26 cellular contexts compared by ENCODE assay signal in genomic region chr4:99202094-99202493, GRCh38. TPM values are rescaled to one million over a fixed set of nuclear protein-coding genes. Genes with fewer than 3 reads are reported as not detected.
DNase-seq lines count a peak whose midpoint lies in the region; ATAC-seq and TF ChIP-seq lines count a peak whose summit lies in the region.
"Had no signal": no experiment of that assay in that cellular context is flagged by ENCODE, and none has a peak within 500 bp of the region (broad histone marks: within the 10 kb centered on the region; RNA-seq: fewer than 3 reads in every experiment).

No MANE protein-coding gene starts in this region.

- intact Hi-C loops in right cardiac atrium (cut with DNase I), result loop anchor here in 3 of 4 donors (10.0 kb wide), 1 partner anchor 203 kb away; no protein-coding TSS in a partner anchor
- intact Hi-C loops in transverse colon (cut with DNase I; ENCODE audit: low total_unique reads), result loop anchor here (10.0 kb wide), 1 partner anchor 203 kb away; no protein-coding TSS in a partner anchor
- intact Hi-C loops in naive thymus-derived CD4-positive, alpha-beta T cell (cut with micrococcal nuclease), result no loop called here

- ATAC-seq in right cardiac atrium (peak; percentile 4 to 15), omental fat pad (ENCODE audit: low FRiP score) (peak; percentile 2), HG02938 (IDR thresholded peaks at IDR 0.05; ENCODE audit: unreplicated experiment) (no peak), HG03135 (IDR thresholded peaks at IDR 0.05; ENCODE audit: unreplicated experiment) (no peak)
- no peak for ATAC-seq in naive thymus-derived CD4-positive, alpha-beta T cell

- H3K4me1 Mint-ChIP-seq in naive thymus-derived CD4-positive, alpha-beta T cell, result no peaks in the 10 kb centered on the region
- H3K4me1 Mint-ChIP-seq: activated naive CD4-positive, alpha-beta T cell treated with anti-CD3 and anti-CD28 coated beads, Interleukin-2, amount 50 U/mL, for 24 hours; CD14-positive monocyte had no signal

- POLR2A ChIA-PET in naive thymus-derived CD4-positive, alpha-beta T cell (lab: Charles Lee), result no interaction called here

- in situ Hi-C loops in transverse colon (cut with MboI; ENCODE audit: low pct_ligation_motif_present in 1 of 4, low pct_unique_long_range_greater_than_20kb in 1 of 4, low sequenced_read_pairs in 3 of 4), result loop anchor here in 2 of 4 donors (10.0 kb wide), 1 partner anchor 203 kb away; no protein-coding TSS in a partner anchor

- DNase-seq in coronary artery (ENCODE audit: low spot score) (no peak), right cardiac atrium (no peak), omental fat pad (ENCODE audit: low spot score) (no peak), transverse colon (no peak)
- no peak for DNase-seq in stimulated activated naive CD4-positive, alpha-beta T cell (lab: John Stamatoyannopoulos, UW)
- no peak for DNase-seq in naive thymus-derived CD4-positive, alpha-beta T cell
- DNase-seq: activated CD4-positive, alpha-beta T cell treated with anti-CD3 and anti-CD28 coated beads for 48 hours; activated T-cell treated with anti-CD3 and anti-CD28 coated beads, Interleukin-2, amount 50 U/mL, for 48 hours; effector CD8-positive, alpha-beta T cell; EL; GOT3; NCI-H1105; NCI-H2081; NCI-H446 treated with DMSO at 0.1 percent for 48 hours; NK-92 treated with Interleukin-12 subunit alpha and Interleukin-12 subunit beta, amount 100 ng/mL, for 24 hours; Peyer's patch; stimulated activated CD4-positive, alpha-beta T cell treated with anti-CD3 and anti-CD28 coated beads, Interleukin-15, amount 100 ng/mL, for 24 hours; T-helper 2 cell had no signal

- CTCF ChIA-PET in naive thymus-derived CD4-positive, alpha-beta T cell (lab: Charles Lee), result interaction anchor here (0.8 kb wide), 1 partner anchor 21 kb away, joined by 3 read pairs; no protein-coding TSS in a partner anchor

- H3K4me3 ChIP-seq in coronary artery (no peak overlapping the region), right cardiac atrium (ENCODE audit: low read length) (no peak overlapping the region), transverse colon (no peak overlapping the region)
- H3K4me3 ChIP-seq in naive thymus-derived CD4-positive, alpha-beta T cell (ENCODE audit: low read length), result no peak overlapping the region
- H3K4me3 ChIP-seq: Peyer's patch had no signal

- H3K36me3 ChIP-seq in transverse colon, result no peaks in the 10 kb centered on the region
- no peaks in the 10 kb centered on the region for H3K36me3 ChIP-seq in naive thymus-derived CD4-positive, alpha-beta T cell (ENCODE audit: control insufficient read depth in 2 of 3, insufficient read depth in 3 of 3, low read length in 3 of 3)
- H3K36me3 ChIP-seq: neutrophil, Peyer's patch had no signal

- no peak for TF ChIP-seq POLR2A in transverse colon (IDR thresholded peaks at IDR 0.05)

- no peaks in the 10 kb centered on the region for H3K9me3 ChIP-seq in right cardiac atrium (ENCODE audit: control insufficient read depth, low read length)
- H3K9me3 ChIP-seq in transverse colon, result no peaks in the 10 kb centered on the region
- no peaks in the 10 kb centered on the region for H3K9me3 ChIP-seq in naive thymus-derived CD4-positive, alpha-beta T cell (ENCODE audit: control insufficient read depth in 2 of 3, low read length in 3 of 3)
- H3K9me3 ChIP-seq: neutrophil, Peyer's patch had no signal

- H3K27ac ChIP-seq in coronary artery (peak overlapping the region; percentile 49 to 74), right cardiac atrium (ENCODE audit: low read length) (peak overlapping the region; percentile 70), transverse colon (peak overlapping the region; percentile 42 to 68 (median 56))
- H3K27ac ChIP-seq in naive thymus-derived CD4-positive, alpha-beta T cell (ENCODE audit: low read depth, low read length), result no peak overlapping the region
- H3K27ac ChIP-seq: HL-60, neutrophil had no signal

- TF ChIP-seq CTCF in coronary artery (IDR thresholded peaks at IDR 0.05) (no peak), omental fat pad (IDR thresholded peaks at IDR 0.05) (no peak), transverse colon (IDR thresholded peaks at IDR 0.05) (no peak)

- H3K4me1 ChIP-seq in right cardiac atrium (ENCODE audit: control insufficient read depth, insufficient read depth, low read length), result no peaks in the 10 kb centered on the region
- H3K4me1 ChIP-seq in transverse colon, result peaks cover 3 to 37% (median 20%) of the 10 kb centered on the region in 4 donors
- no peaks in the 10 kb centered on the region for H3K4me1 ChIP-seq in naive thymus-derived CD4-positive, alpha-beta T cell (ENCODE audit: control insufficient read depth in 2 of 2, insufficient read depth in 2 of 2, low read length in 2 of 2)

- no peak for TF ChIP-seq EP300 in transverse colon (IDR thresholded peaks at IDR 0.05; ENCODE audit: low read depth)

- H3K27me3 Mint-ChIP-seq in naive thymus-derived CD4-positive, alpha-beta T cell, result peaks cover 0 to 5% (median 0%) of the 10 kb centered on the region in 5 donors
- H3K27me3 Mint-ChIP-seq: activated naive CD4-positive, alpha-beta T cell treated with anti-CD3 and anti-CD28 coated beads, Interleukin-2, amount 50 U/mL, for 24 hours had no signal

- no peak overlapping the region for H3K4me3 Mint-ChIP-seq in naive thymus-derived CD4-positive, alpha-beta T cell
- H3K4me3 Mint-ChIP-seq: activated naive CD4-positive, alpha-beta T cell treated with anti-CD3 and anti-CD28 coated beads, Interleukin-2, amount 50 U/mL, for 24 hours; CD14-positive monocyte had no signal

- no peak overlapping the region for H3K27ac Mint-ChIP-seq in naive thymus-derived CD4-positive, alpha-beta T cell
- H3K27ac Mint-ChIP-seq: activated naive CD4-positive, alpha-beta T cell treated with anti-CD3 and anti-CD28 coated beads, Interleukin-2, amount 50 U/mL, for 24 hours; CD14-positive monocyte had no signal

- no peaks in the 10 kb centered on the region for H3K27me3 ChIP-seq in right cardiac atrium (ENCODE audit: control insufficient read depth, insufficient read depth)
- no peaks in the 10 kb centered on the region for H3K27me3 ChIP-seq in transverse colon
- no peaks in the 10 kb centered on the region for H3K27me3 ChIP-seq in naive thymus-derived CD4-positive, alpha-beta T cell (ENCODE audit: control insufficient read depth in 2 of 2, insufficient read depth in 2 of 2, low read length in 2 of 2)
- H3K27me3 ChIP-seq: neutrophil, Peyer's patch had no signal

- H3K36me3 Mint-ChIP-seq in naive thymus-derived CD4-positive, alpha-beta T cell, result peaks cover 0 to 15% (median 6%) of the 10 kb centered on the region in 5 donors
- H3K36me3 Mint-ChIP-seq: activated naive CD4-positive, alpha-beta T cell treated with anti-CD3 and anti-CD28 coated beads, Interleukin-2, amount 50 U/mL, for 24 hours; CD14-positive monocyte had no signal

- H3K9me3 Mint-ChIP-seq in naive thymus-derived CD4-positive, alpha-beta T cell, result peaks cover 0 to 6% (median 0%) of the 10 kb centered on the region in 11 donors
- H3K9me3 Mint-ChIP-seq: activated naive CD4-positive, alpha-beta T cell treated with anti-CD3 and anti-CD28 coated beads, Interleukin-2, amount 50 U/mL, for 24 hours had no signal

RNA-seq across cellular contexts. Expression of gene ADH6, which starts 17.0 kb away (rescaled TPM):
- not detected for total RNA-seq in right cardiac atrium
- polyA plus RNA-seq in right cardiac atrium, result not detected
- total RNA-seq in omental fat pad, result under 1 TPM in 3 of 4 donors, not detected in 1; 0.19 to 0.50 (median 0.36) TPM
- total RNA-seq in transverse colon, result 10 to 100 TPM in 2 of 4 donors, 1 to 10 TPM in 2; 2.0 to 15.2 (median 8.6) TPM
- total RNA-seq in naive thymus-derived CD4-positive, alpha-beta T cell, result not detected
- polyA plus RNA-seq in naive thymus-derived CD4-positive, alpha-beta T cell, result not detected
- total RNA-seq: astrocyte, chondrocyte had no signal
- polyA plus RNA-seq: CD14-positive monocyte had no signal

RNA-seq across cellular contexts. Expression of gene ADH4, which starts 58.0 kb away (rescaled TPM):
- total RNA-seq in right cardiac atrium (under 1 TPM in 1 of 4 donors, not detected in 3; 0.42 TPM), omental fat pad (1 to 10 TPM; 1.2 to 5.6 (median 3.6) TPM), transverse colon (1 to 10 TPM in 1 of 4 donors, under 1 TPM in 1, not detected in 2; 0.55 to 1.1 TPM)
- polyA plus RNA-seq in right cardiac atrium, result 0.48 TPM
- not detected for total RNA-seq in naive thymus-derived CD4-positive, alpha-beta T cell
- not detected for polyA plus RNA-seq in naive thymus-derived CD4-positive, alpha-beta T cell
- total RNA-seq: astrocyte, chondrocyte had no signal
- polyA plus RNA-seq: CD14-positive monocyte had no signal

Comparison
In these comparisons a context has a peak if more than half of its experiments do, and no peak if none do; other contexts are left out.
1. ATAC-seq: peak in right cardiac atrium (2 of 2) and omental fat pad (single experiment); none in HG02938 (single experiment), HG03135 (single experiment) and naive thymus-derived CD4-positive, alpha-beta T cell (single experiment).
2. intact Hi-C loops: an anchor here in right cardiac atrium (10.0 kb wide) and transverse colon (10.0 kb wide); none called in naive thymus-derived CD4-positive, alpha-beta T cell.